1 cellular context compared by ENCODE assay signal in the genomic region with DNA sequence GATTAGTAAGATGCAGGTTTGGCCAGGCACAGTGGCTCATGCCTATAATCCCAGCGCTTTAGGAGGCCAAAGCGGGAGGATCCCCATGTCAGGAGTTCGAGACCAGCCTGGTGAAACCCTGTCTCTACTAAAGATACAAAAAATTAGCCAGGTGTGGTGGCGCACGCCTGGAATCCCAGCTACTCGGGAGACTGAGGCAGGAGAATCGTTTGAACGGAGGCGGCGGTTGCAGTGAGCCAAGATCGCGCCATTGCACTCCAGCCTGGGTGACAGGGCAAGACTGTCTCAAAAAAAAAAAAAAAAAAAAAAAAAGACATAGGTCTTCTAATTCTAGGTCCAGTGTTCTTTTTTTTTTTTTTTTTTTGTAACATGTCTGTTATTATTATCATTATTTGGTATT. TPM values are rescaled to one million over a fixed set of nuclear protein-coding genes. Genes with fewer than 3 reads are reported as not detected.
"Had no signal": no experiment of that assay in that cellular context is flagged by ENCODE, and none has a peak within 500 bp of the region (broad histone marks: within the 10 kb centered on the region; RNA-seq: fewer than 3 reads in every experiment).

No MANE protein-coding gene starts in this region.

RNA-seq across cellular contexts. Expression of a gene that starts 52.1 kb away (rescaled TPM):
- total RNA-seq: GM23248 had no signal
